29 cellular contexts compared by ENCODE assay signal in genomic region chr20:59248031-59248684, GRCh38. TPM values are rescaled to one million over a fixed set of nuclear protein-coding genes. Genes with fewer than 3 reads are reported as not detected.
DNase-seq lines count a peak whose midpoint lies in the region; FAIRE-seq lines count a peak whose summit lies in the region.
"Had no signal": no experiment of that assay in that cellular context is flagged by ENCODE, and none has a peak within 500 bp of the region (broad histone marks: within the 10 kb centered on the region; RNA-seq: fewer than 3 reads in every experiment).

No MANE protein-coding gene starts in this region.

- no peaks in the 10 kb centered on the region for H3K4me1 ChIP-seq in mesenchymal stem cell (ENCODE audit: control insufficient read depth, insufficient read depth, low read depth, low read length)
- H3K4me1 ChIP-seq: A549, tibial artery had no signal

- H3K79me1 ChIP-seq in mesenchymal stem cell (replicated peaks; ENCODE audit: low read length, poor library complexity, severe bottlenecking): no peaks in the 10 kb centered on the region

- no peak overlapping the region for H3K14ac ChIP-seq in mesenchymal stem cell (ENCODE audit: low read length in 2 of 2)

- peaks cover 0 to 24% of the 10 kb centered on the region in 2 experiments for H3K27me3 ChIP-seq in mesenchymal stem cell (ENCODE audit: control insufficient read depth in 1 of 2, insufficient read depth in 1 of 2, low read length in 2 of 2)

- FAIRE-seq in HTR-8/SVneo (lab: Jason Lieb, UNC): peak; percentile 82
- FAIRE-seq: A549, small intestine had no signal

- DNase-seq in NCI-H748 (lab: John Stamatoyannopoulos, UW; ENCODE audit: unreplicated experiment) (peak; percentile 14), NCI-H748 treated with DMSO at 0.1 percent for 48 hours (lab: John Stamatoyannopoulos, UW) (no peak), HTR-8/SVneo (ENCODE audit: insufficient read length, low spot score) (no peak), SK-MEL-5 (ENCODE audit: low read depth, low spot score) (peak; percentile 41), mesenchymal stem cell (no peak), KG1 (lab: John Stamatoyannopoulos, UW) (no peak), NCI-H1694 (lab: John Stamatoyannopoulos, UW) (no peak)
- DNase-seq in stimulated activated CD4-positive, alpha-beta T cell treated with anti-CD3 and anti-CD28 coated beads, Interleukin-2, amount 100 ng/mL, for 24 hours: no peak
- DNase-seq: activated CD4-positive, alpha-beta T cell treated with anti-CD3 and anti-CD28 coated beads for 1 hour; activated gamma-delta T cell treated with Interleukin-2 at 50 U/mL for 16 hours; GDM1; GOT3; mucosa of descending colon; NCI-H1436; NCI-H2107; NCI-H524; nephron progenitor cell; small intestine; stimulated activated CD8-positive, alpha-beta memory T cell treated with anti-CD3 and anti-CD28 coated beads, Interleukin-4, amount 100 ng/mL, for 48 hours; stomach; T-helper 17 cell; tibial artery had no signal

- no peak overlapping the region for H2AK5ac ChIP-seq in mesenchymal stem cell (ENCODE audit: low read length, severe bottlenecking)

- peaks cover 14% of the 10 kb centered on the region for H3K9me3 ChIP-seq in mesenchymal stem cell (ENCODE audit: control insufficient read depth, low read length)
- H3K9me3 ChIP-seq: mucosa of descending colon had no signal

- no peak overlapping the region for H3K4ac ChIP-seq in mesenchymal stem cell (ENCODE audit: low read depth in 1 of 2, low read length in 2 of 2)

- no peak overlapping the region for H2BK12ac ChIP-seq in mesenchymal stem cell (ENCODE audit: low read length in 2 of 2)

- H2BK120ac ChIP-seq in mesenchymal stem cell (ENCODE audit: low read depth, low read length): no peak overlapping the region

- no peak overlapping the region for H3K4me3 ChIP-seq in mesenchymal stem cell (ENCODE audit: insufficient read depth in 1 of 2, low read depth in 1 of 2, low read length in 2 of 2)
- H3K4me3 ChIP-seq: A549, mucosa of descending colon, stomach, tibial artery had no signal

- H3K4me2 ChIP-seq in mesenchymal stem cell (ENCODE audit: low read length, poor library complexity, severe bottlenecking): no peak overlapping the region
- H3K4me2 ChIP-seq: A549 had no signal

- no peak overlapping the region for H3K18ac ChIP-seq in mesenchymal stem cell (ENCODE audit: low read depth in 1 of 2, low read length in 2 of 2)

- H3K36me3 ChIP-seq in mesenchymal stem cell (ENCODE audit: control insufficient read depth in 1 of 2, insufficient read depth in 2 of 2, low read depth in 1 of 2, low read length in 2 of 2): no peaks in the 10 kb centered on the region
- H3K36me3 ChIP-seq: stomach, tibial artery had no signal

- H3K9ac ChIP-seq in mesenchymal stem cell (ENCODE audit: low read length): peak overlapping the region; percentile 40

- H2AFZ ChIP-seq in mesenchymal stem cell (ENCODE audit: low read depth, low read length): no peak overlapping the region

- WGBS in mesenchymal stem cell: 45% methylated on average over 3 of the region's 3 CpGs

- no peak overlapping the region for H2BK5ac ChIP-seq in mesenchymal stem cell (ENCODE audit: low read depth, low read length, poor library complexity, severe bottlenecking)

- no peak overlapping the region for H3K27ac ChIP-seq in mesenchymal stem cell (ENCODE audit: low read length, poor library complexity, severe bottlenecking)
- H3K27ac ChIP-seq: A549, stomach, tibial artery had no signal

- no peak overlapping the region for H3K23ac ChIP-seq in mesenchymal stem cell (ENCODE audit: low read length in 2 of 2)

- no peak overlapping the region for H4K91ac ChIP-seq in mesenchymal stem cell (ENCODE audit: low read length)

- H4K8ac ChIP-seq in mesenchymal stem cell (ENCODE audit: low read length): no peak overlapping the region

- in situ Hi-C loops in SK-MEL-5 (cut with HindIII; ENCODE audit: low pct_unique_long_range_greater_than_20kb, low sequenced_read_pairs): no loop called here

- H2BK15ac ChIP-seq in mesenchymal stem cell (ENCODE audit: low read depth, poor library complexity, severe bottlenecking): no peak overlapping the region

RNA-seq across cellular contexts. Expression of gene EDN3, which starts 52.3 kb away (rescaled TPM):
- total RNA-seq in SK-MEL-5 (2014; rRNA removed; shearing (Covaris generic)): not detected in 2 replicates
- polyA plus RNA-seq in SK-MEL-5 (2015; cell fraction: cytosol; rRNA removed): 0.13 and 1.3 TPM in 2 replicates
- polyA plus RNA-seq in SK-MEL-5 (2015; cell fraction: nucleus; rRNA removed): 0.17 TPM in 1 of 2 replicates, not detected in the other
- polyA plus RNA-seq in mesenchymal stem cell (2013, experiment 1 of 2): not detected
- not detected for polyA plus RNA-seq in mesenchymal stem cell (2013, experiment 2 of 2)
- total RNA-seq: B cell, dermis microvascular lymphatic vessel endothelial cell, kidney epithelial cell, osteocyte, renal cortical epithelial cell had no signal
- polyA plus RNA-seq: IgD-negative memory B cell had no signal

Comparison
In these comparisons a context has a peak if more than half of its experiments do, and no peak if none do; other contexts are left out.
1. DNase-seq: peak in NCI-H748 (single experiment) and SK-MEL-5 (single experiment); none in NCI-H748 treated with DMSO at 0.1 percent for 48 hours (single experiment), HTR-8/SVneo (single experiment), mesenchymal stem cell (single experiment), KG1 (single experiment), stimulated activated CD4-positive, alpha-beta T cell treated with anti-CD3 and anti-CD28 coated beads, Interleukin-2, amount 100 ng/mL, for 24 hours (0 of 2) and NCI-H1694 (single experiment).